1 cellular context compared by ENCODE assay signal in the genomic region with DNA sequence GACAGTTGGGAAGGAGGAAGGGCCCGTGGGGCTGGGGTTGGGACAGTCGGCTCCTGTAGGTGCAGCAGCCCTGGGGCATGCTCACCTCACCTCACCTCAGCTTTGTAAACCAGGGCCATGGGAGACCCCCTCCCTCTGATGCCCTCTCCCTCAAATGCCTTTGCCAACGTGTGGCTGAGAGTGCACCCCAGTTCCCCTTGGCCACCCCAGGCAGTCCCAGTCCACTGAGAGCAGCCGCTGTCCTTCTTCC.
TF ChIP-seq lines count a peak whose summit lies in the region.

No MANE protein-coding gene starts in this region.

TF ChIP-seq in A549, 52 proteins besides CTCF, POLR2A, EP300 and RAD21 (continued from another document):
- TF ChIP-seq, protein P1, sequence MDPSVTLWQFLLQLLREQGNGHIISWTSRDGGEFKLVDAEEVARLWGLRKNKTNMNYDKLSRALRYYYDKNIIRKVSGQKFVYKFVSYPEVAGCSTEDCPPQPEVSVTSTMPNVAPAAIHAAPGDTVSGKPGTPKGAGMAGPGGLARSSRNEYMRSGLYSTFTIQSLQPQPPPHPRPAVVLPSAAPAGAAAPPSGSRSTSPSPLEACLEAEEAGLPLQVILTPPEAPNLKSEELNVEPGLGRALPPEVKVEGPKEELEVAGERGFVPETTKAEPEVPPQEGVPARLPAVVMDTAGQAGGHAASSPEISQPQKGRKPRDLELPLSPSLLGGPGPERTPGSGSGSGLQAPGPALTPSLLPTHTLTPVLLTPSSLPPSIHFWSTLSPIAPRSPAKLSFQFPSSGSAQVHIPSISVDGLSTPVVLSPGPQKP (IDR thresholded peaks at IDR 0.05; ENCODE audit: low read depth, low read length): no peak
- no peak for TF ChIP-seq NR3C1 (IDR thresholded peaks at IDR 0.05)
- no peak for TF ChIP-seq BHLHE40 (IDR thresholded peaks at IDR 0.05; ENCODE audit: low read depth, low read length)
- TF ChIP-seq ZC3H11A (IDR thresholded peaks at IDR 0.05): no peak
- TF ChIP-seq, protein P2, sequence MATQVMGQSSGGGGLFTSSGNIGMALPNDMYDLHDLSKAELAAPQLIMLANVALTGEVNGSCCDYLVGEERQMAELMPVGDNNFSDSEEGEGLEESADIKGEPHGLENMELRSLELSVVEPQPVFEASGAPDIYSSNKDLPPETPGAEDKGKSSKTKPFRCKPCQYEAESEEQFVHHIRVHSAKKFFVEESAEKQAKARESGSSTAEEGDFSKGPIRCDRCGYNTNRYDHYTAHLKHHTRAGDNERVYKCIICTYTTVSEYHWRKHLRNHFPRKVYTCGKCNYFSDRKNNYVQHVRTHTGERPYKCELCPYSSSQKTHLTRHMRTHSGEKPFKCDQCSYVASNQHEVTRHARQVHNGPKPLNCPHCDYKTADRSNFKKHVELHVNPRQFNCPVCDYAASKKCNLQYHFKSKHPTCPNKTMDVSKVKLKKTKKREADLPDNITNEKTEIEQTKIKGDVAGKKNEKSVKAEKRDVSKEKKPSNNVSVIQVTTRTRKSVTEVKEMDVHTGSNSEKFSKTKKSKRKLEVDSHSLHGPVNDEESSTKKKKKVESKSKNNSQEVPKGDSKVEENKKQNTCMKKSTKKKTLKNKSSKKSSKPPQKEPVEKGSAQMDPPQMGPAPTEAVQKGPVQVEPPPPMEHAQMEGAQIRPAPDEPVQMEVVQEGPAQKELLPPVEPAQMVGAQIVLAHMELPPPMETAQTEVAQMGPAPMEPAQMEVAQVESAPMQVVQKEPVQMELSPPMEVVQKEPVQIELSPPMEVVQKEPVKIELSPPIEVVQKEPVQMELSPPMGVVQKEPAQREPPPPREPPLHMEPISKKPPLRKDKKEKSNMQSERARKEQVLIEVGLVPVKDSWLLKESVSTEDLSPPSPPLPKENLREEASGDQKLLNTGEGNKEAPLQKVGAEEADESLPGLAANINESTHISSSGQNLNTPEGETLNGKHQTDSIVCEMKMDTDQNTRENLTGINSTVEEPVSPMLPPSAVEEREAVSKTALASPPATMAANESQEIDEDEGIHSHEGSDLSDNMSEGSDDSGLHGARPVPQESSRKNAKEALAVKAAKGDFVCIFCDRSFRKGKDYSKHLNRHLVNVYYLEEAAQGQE (IDR thresholded peaks at IDR 0.05): no peak; the same call in 1 of the 2 replicates
- no peak for TF ChIP-seq FOSL2 (IDR thresholded peaks at IDR 0.05)
- no peak for TF ChIP-seq FOSL2 (CRISPR knock-in tag; IDR thresholded peaks at IDR 0.05)
- no peak for TF ChIP-seq MAFK (IDR thresholded peaks at IDR 0.05; ENCODE audit: partially characterized antibody)
- TF ChIP-seq NPAS2 (CRISPR knock-in tag; IDR thresholded peaks at IDR 0.05; ENCODE audit: borderline replicate concordance): no peak
- no peak for TF ChIP-seq PHF8 (IDR thresholded peaks at IDR 0.05; ENCODE audit: borderline replicate concordance, low read depth)
- no peak for TF ChIP-seq ESRRA (IDR thresholded peaks at IDR 0.05; ENCODE audit: borderline replicate concordance, low read length)
- TF ChIP-seq SREBF2 (IDR thresholded peaks at IDR 0.05): no peak
- no peak for TF ChIP-seq CBX8 (IDR thresholded peaks at IDR 0.05)
- TF ChIP-seq EHF (CRISPR knock-in tag; IDR thresholded peaks at IDR 0.05): peak; percentile 69; the same call in 1 of the 2 replicates
- no peak for TF ChIP-seq ZFP36 (IDR thresholded peaks at IDR 0.05; ENCODE audit: borderline replicate concordance, partially characterized antibody)
- no peak for TF ChIP-seq RCOR1 (IDR thresholded peaks at IDR 0.05; ENCODE audit: low read depth, low read length)
- TF ChIP-seq HEYL (CRISPR knock-in tag; IDR thresholded peaks at IDR 0.05): no peak
- TF ChIP-seq, protein P3, sequence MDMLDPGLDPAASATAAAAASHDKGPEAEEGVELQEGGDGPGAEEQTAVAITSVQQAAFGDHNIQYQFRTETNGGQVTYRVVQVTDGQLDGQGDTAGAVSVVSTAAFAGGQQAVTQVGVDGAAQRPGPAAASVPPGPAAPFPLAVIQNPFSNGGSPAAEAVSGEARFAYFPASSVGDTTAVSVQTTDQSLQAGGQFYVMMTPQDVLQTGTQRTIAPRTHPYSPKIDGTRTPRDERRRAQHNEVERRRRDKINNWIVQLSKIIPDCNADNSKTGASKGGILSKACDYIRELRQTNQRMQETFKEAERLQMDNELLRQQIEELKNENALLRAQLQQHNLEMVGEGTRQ (IDR thresholded peaks at IDR 0.05): no peak
- no peak for TF ChIP-seq EHMT2 (IDR thresholded peaks at IDR 0.05; ENCODE audit: low read depth)
- no peak for TF ChIP-seq NFE2L2 (conservative IDR thresholded peaks at IDR 0.05; ENCODE audit: low read length)
- TF ChIP-seq FOXS1 (CRISPR knock-in tag; IDR thresholded peaks at IDR 0.05): 0 out of 2 replicates have a peak, but pooled peaks have one; percentile 66
- TF ChIP-seq HOXA7 (CRISPR knock-in tag; IDR thresholded peaks at IDR 0.05): peak; percentile 90; the same call in 1 of the 2 replicates
- TF ChIP-seq HOXB5 (CRISPR knock-in tag; IDR thresholded peaks at IDR 0.05): no peak
- TF ChIP-seq JUN (IDR thresholded peaks at IDR 0.05): no peak
- no peak for TF ChIP-seq SMC3 (IDR thresholded peaks at IDR 0.05)
- no peak for TF ChIP-seq CBX2 (IDR thresholded peaks at IDR 0.05; ENCODE audit: borderline replicate concordance, low read depth)
- no peak for TF ChIP-seq CEBPB (IDR thresholded peaks at IDR 0.05)
- no peak for TF ChIP-seq MYC (IDR thresholded peaks at IDR 0.05; ENCODE audit: borderline replicate concordance, low read length)
- TF ChIP-seq GATA3 (IDR thresholded peaks at IDR 0.05; ENCODE audit: borderline replicate concordance): no peak
- TF ChIP-seq, protein P4, sequence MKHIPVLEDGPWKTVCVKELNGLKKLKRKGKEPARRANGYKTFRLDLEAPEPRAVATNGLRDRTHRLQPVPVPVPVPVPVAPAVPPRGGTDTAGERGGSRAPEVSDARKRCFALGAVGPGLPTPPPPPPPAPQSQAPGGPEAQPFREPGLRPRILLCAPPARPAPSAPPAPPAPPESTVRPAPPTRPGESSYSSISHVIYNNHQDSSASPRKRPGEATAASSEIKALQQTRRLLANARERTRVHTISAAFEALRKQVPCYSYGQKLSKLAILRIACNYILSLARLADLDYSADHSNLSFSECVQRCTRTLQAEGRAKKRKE (CRISPR knock-in tag; IDR thresholded peaks at IDR 0.05; ENCODE audit: low read depth): 0 out of 2 replicates have a peak, but pooled peaks have one; percentile 26
- no peak for TF ChIP-seq ZSCAN20 (CRISPR knock-in tag; IDR thresholded peaks at IDR 0.05)
- TF ChIP-seq, protein P5, sequence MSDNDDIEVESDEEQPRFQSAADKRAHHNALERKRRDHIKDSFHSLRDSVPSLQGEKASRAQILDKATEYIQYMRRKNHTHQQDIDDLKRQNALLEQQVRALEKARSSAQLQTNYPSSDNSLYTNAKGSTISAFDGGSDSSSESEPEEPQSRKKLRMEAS (IDR thresholded peaks at IDR 0.05): no peak
- TF ChIP-seq, protein P6, sequence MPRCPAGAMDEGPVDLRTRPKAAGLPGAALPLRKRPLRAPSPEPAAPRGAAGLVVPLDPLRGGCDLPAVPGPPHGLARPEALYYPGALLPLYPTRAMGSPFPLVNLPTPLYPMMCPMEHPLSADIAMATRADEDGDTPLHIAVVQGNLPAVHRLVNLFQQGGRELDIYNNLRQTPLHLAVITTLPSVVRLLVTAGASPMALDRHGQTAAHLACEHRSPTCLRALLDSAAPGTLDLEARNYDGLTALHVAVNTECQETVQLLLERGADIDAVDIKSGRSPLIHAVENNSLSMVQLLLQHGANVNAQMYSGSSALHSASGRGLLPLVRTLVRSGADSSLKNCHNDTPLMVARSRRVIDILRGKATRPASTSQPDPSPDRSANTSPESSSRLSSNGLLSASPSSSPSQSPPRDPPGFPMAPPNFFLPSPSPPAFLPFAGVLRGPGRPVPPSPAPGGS (IDR thresholded peaks at IDR 0.05): no peak
- TF ChIP-seq CHD2 (IDR thresholded peaks at IDR 0.05; ENCODE audit: low read length, partially characterized antibody): no peak
TF ChIP-seq in A549: peak in this region for 7.
